Comparison of ENCODE assay signal across 1 cellular context in genomic region chr12:1054103-1054838, GRCh38.
TF ChIP-seq lines count a peak whose summit lies in the region.

No MANE protein-coding gene starts in this region.

TF ChIP-seq in HepG2, 621 proteins besides CTCF, POLR2A, EP300 and RAD21 (continued from another document and continues in another):
- TF ChIP-seq ZBTB40 (IDR thresholded peaks at IDR 0.05) (no peak), ZBTB40 (CRISPR knock-in tag; IDR thresholded peaks at IDR 0.05) (no peak), ZNF777 (CRISPR knock-in tag; IDR thresholded peaks at IDR 0.05) (no peak), ZMYM4 (CRISPR knock-in tag; IDR thresholded peaks at IDR 0.05) (no peak), ZNF747 (CRISPR knock-in tag; IDR thresholded peaks at IDR 0.05; ENCODE audit: borderline replicate concordance) (no peak), PATZ1 (CRISPR knock-in tag; IDR thresholded peaks at IDR 0.05) (no peak), ZBTB10 (CRISPR knock-in tag; IDR thresholded peaks at IDR 0.05; ENCODE audit: borderline replicate concordance) (no peak), KIAA2018 (CRISPR knock-in tag; IDR thresholded peaks at IDR 0.05; ENCODE audit: borderline replicate concordance) (no peak), KDM4B (CRISPR knock-in tag; IDR thresholded peaks at IDR 0.05) (no peak), ZFP36L2 (CRISPR knock-in tag; IDR thresholded peaks at IDR 0.05) (no peak), NFKB2 (CRISPR knock-in tag; IDR thresholded peaks at IDR 0.05; ENCODE audit: borderline replicate concordance) (no peak), HNF4G (IDR thresholded peaks at IDR 0.05; ENCODE audit: borderline replicate concordance, low read depth, low read length) (peak; percentile 33; the same call in 1 of the 2 replicates), HNF4G (CRISPR knock-in tag; IDR thresholded peaks at IDR 0.05; ENCODE audit: borderline replicate concordance, low read depth) (no peak), POGZ (CRISPR knock-in tag; IDR thresholded peaks at IDR 0.05) (0 out of 2 replicates have a peak, but pooled peaks have one; percentile 17), SNAI1 (CRISPR knock-in tag; IDR thresholded peaks at IDR 0.05; ENCODE audit: borderline replicate concordance) (no peak), U2AF2 (IDR thresholded peaks at IDR 0.05; ENCODE audit: low read depth, low read length) (no peak), ZNF773 (CRISPR knock-in tag; IDR thresholded peaks at IDR 0.05; ENCODE audit: borderline replicate concordance) (no peak), RELA (CRISPR knock-in tag; IDR thresholded peaks at IDR 0.05) (no peak), FOXO1 (CRISPR knock-in tag; IDR thresholded peaks at IDR 0.05) (no peak), ZNF367 (CRISPR knock-in tag; IDR thresholded peaks at IDR 0.05; ENCODE audit: borderline replicate concordance) (no peak), ZFP36 (IDR thresholded peaks at IDR 0.05; ENCODE audit: borderline replicate concordance, low read depth, low read length, partially characterized antibody) (no peak), ZNF672 (CRISPR knock-in tag; IDR thresholded peaks at IDR 0.05) (no peak), BRD4 (CRISPR knock-in tag; IDR thresholded peaks at IDR 0.05) (no peak), CHD4 (IDR thresholded peaks at IDR 0.05; ENCODE audit: borderline replicate concordance, low read length) (peak; percentile 54; the same call in 1 of the 2 replicates), DRAP1 (CRISPR knock-in tag; IDR thresholded peaks at IDR 0.05) (0 out of 2 replicates have a peak, but pooled peaks have one; percentile 10), ZNF354B (CRISPR knock-in tag; IDR thresholded peaks at IDR 0.05) (no peak), ZNF180 (CRISPR knock-in tag; IDR thresholded peaks at IDR 0.05; ENCODE audit: borderline replicate concordance, low read depth) (no peak), RORA (CRISPR knock-in tag; IDR thresholded peaks at IDR 0.05) (no peak), CREB1 (IDR thresholded peaks at IDR 0.05) (no peak), CREB1 (CRISPR knock-in tag; IDR thresholded peaks at IDR 0.05) (peak; percentile 20; the same call in 1 of the 2 replicates), MTF2 (CRISPR knock-in tag; IDR thresholded peaks at IDR 0.05; ENCODE audit: borderline replicate concordance) (no peak), CENPT (CRISPR knock-in tag; IDR thresholded peaks at IDR 0.05; ENCODE audit: low read depth) (no peak)
